In the genomic region with DNA sequence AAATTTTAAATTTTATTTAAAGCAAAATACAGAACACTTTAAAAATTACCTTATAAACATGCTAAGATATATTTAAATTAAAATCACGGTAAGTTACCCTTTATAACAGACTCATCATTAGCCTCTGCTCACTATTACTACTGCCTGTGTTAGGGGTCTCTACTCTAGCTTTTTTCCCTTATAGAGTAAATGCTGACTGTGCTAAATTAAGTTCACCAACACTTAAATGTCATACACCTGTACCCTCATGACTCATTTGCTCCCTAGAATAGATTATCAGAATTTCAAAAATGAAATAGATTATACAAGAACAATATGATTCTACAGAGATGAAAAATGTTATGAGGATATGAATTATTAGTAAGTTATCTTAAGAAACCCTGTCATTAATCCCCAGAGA, we compare ENCODE assay signal across 25 cellular contexts.
"Had no signal": no experiment of that assay in that cellular context is flagged by ENCODE, and none has a peak within 500 bp of the region (broad histone marks: within the 10 kb centered on the region; RNA-seq: fewer than 3 reads in every experiment).

No MANE protein-coding gene starts in this region.

- ATAC-seq: natural killer cell; psoas muscle; right cardiac atrium; sciatic nerve; stimulated activated effector memory CD8-positive, alpha-beta T cell treated with anti-CD3 and anti-CD28 coated beads, Interleukin-12 subunit alpha, Interleukin-12 subunit beta, amount 100 ng/mL, for 72 hours; stimulated activated naive B cell treated with anti-CD40 and anti-IgM and Interleukin-4, amounts not matched to agents 10 μg/mL and 1 μg/mL and 100 μg/mL, for 72 hours had no signal

- H3K4me1 ChIP-seq: neural progenitor cell, parathyroid adenoma, psoas muscle, stomach, thyroid gland, tibial nerve, upper lobe of left lung, vagina had no signal

- H3K9me3 ChIP-seq: ovary, psoas muscle, stomach, thoracic aorta, thyroid gland, tibial nerve, upper lobe of left lung, vagina had no signal

- H3K27me3 ChIP-seq: neural progenitor cell, ovary, thyroid gland, tibial nerve, upper lobe of left lung, vagina had no signal

- H3K79me2 ChIP-seq: parathyroid adenoma had no signal

- H3K4me3 ChIP-seq: neural progenitor cell, ovary, psoas muscle, skin epidermis, stomach, thoracic aorta, thyroid gland, tibial nerve, upper lobe of left lung, vagina had no signal

- H3K9ac ChIP-seq: neural progenitor cell, parathyroid adenoma had no signal

- FAIRE-seq: urothelium cell line had no signal

- H3K27ac ChIP-seq: neural progenitor cell, ovary, parathyroid adenoma, psoas muscle, skin epidermis, stomach, thoracic aorta, thyroid gland, tibial nerve, upper lobe of left lung, vagina had no signal

- DNase-seq: natural killer cell; occipital lobe; ovary; posterior cingulate gyrus; psoas muscle; stimulated activated CD4-positive, alpha-beta T cell treated with anti-CD3 and anti-CD28 coated beads, Interleukin-15, amount 100 ng/mL, for 24 hours; stimulated activated CD4-positive, alpha-beta T cell treated with anti-CD3 and anti-CD28 coated beads, Interleukin-2, amount 100 ng/mL, for 24 hours; stimulated activated CD4-positive, alpha-beta T cell treated with anti-CD3 and anti-CD28 coated beads, Interleukin-2, amount 100 ng/mL, for 48 hours; stimulated activated CD4-positive, alpha-beta T cell treated with anti-CD3 and anti-CD28 coated beads, Interleukin-4, amount 100 ng/mL, for 24 hours; stimulated activated naive B cell treated with anti-CD40 and anti-IgM and Interleukin-4, amounts not matched to agents 10 μg/mL and 1 μg/mL and 100 μg/mL, for 72 hours; stimulated activated naive CD4-positive, alpha-beta T cell treated with Interleukin-2 at 50 U/mL for 16 hours; stomach; trophoblast cell; upper lobe of left lung had no signal

- H2AFZ ChIP-seq: neural progenitor cell, parathyroid adenoma had no signal

- H3K36me3 ChIP-seq: neural progenitor cell, ovary, stomach, thoracic aorta, thyroid gland, tibial nerve, upper lobe of left lung, vagina had no signal

- H3K4me2 ChIP-seq: neural progenitor cell had no signal
